Comparison of ENCODE assay signal across 26 cellular contexts in genomic region chr9:107373809-107374208, GRCh38.
"Had no signal": no experiment of that assay in that cellular context is flagged by ENCODE, and none has a peak within 500 bp of the region (broad histone marks: within the 10 kb centered on the region; RNA-seq: fewer than 3 reads in every experiment).

No MANE protein-coding gene starts in this region.

- H3K9me3 Mint-ChIP-seq: activated CD4-positive, alpha-beta memory T cell treated with anti-CD3 and anti-CD28 coated beads for 36 hours; activated CD4-positive, alpha-beta T cell treated with anti-CD3 and anti-CD28 coated beads, Interleukin-2, amount 10 ng/mL, durations not matched to agents 24 days and 14 days; activated naive CD4-positive, alpha-beta T cell treated with anti-CD3 and anti-CD28 coated beads, Interleukin-2, amount 10 ng/mL, durations not matched to agents 7 days and 5 days; activated naive CD4-positive, alpha-beta T cell treated with anti-CD3 and anti-CD28 coated beads, Interleukin-2, amount 50 U/mL, for 72 hours; activated T-cell treated with anti-CD3 and anti-CD28 coated beads, Interleukin-2, amount 50 U/mL, for 24 hours; activated T-cell treated with anti-CD3 and anti-CD28 coated beads, Interleukin-2, amount 50 U/mL, for 72 hours; brain; T-helper 2 cell treated with Interferon-gamma antibody and Interleukin-4, amounts not matched to agents 5 μg/mL and 100 μg/mL, for 36 hours had no signal

- H3K4me3 Mint-ChIP-seq: activated CD4-positive, alpha-beta memory T cell treated with anti-CD3 and anti-CD28 coated beads for 36 hours; activated CD4-positive, alpha-beta T cell treated with anti-CD3 and anti-CD28 coated beads for 36 hours; activated CD4-positive, alpha-beta T cell treated with anti-CD3 and anti-CD28 coated beads, Interleukin-2, amount 10 ng/mL, durations not matched to agents 24 days and 14 days; activated naive CD4-positive, alpha-beta T cell treated with anti-CD3 and anti-CD28 coated beads, Interleukin-2, amount 10 ng/mL, durations not matched to agents 7 days and 5 days; activated T-cell treated with anti-CD3 and anti-CD28 coated beads, Interleukin-2, amount 50 U/mL, for 24 hours; activated T-cell treated with anti-CD3 and anti-CD28 coated beads, Interleukin-2, amount 50 U/mL, for 72 hours; brain; T-helper 17 cell; T-helper 2 cell treated with Interferon-gamma antibody and Interleukin-4, amounts not matched to agents 5 μg/mL and 100 μg/mL, for 36 hours had no signal

- DNase-seq: activated CD4-positive, alpha-beta memory T cell treated with anti-CD3 and anti-CD28 coated beads for 36 hours; activated CD4-positive, alpha-beta T cell treated with anti-CD3 and anti-CD28 coated beads for 36 hours; activated CD4-positive, alpha-beta T cell treated with anti-CD3 and anti-CD28 coated beads, Interleukin-2, amount 10 ng/mL, durations not matched to agents 24 days and 14 days; activated CD4-positive, CD25-positive, alpha-beta regulatory T cell; activated CD4-positive, CD25-positive, alpha-beta regulatory T cell treated with anti-CD3 and anti-CD28 coated beads, Interleukin-2, amount 50 U/mL, for 72 hours; activated CD8-positive, alpha-beta memory T cell treated with anti-CD3 and anti-CD28 coated beads, Interleukin-2, amount 50 U/mL, for 48 hours; activated gamma-delta T cell; activated naive CD4-positive, alpha-beta T cell; activated naive CD4-positive, alpha-beta T cell treated with anti-CD3 and anti-CD28 coated beads, Interleukin-2, amount 10 ng/mL, durations not matched to agents 7 days and 5 days; activated T-cell treated with anti-CD3 and anti-CD28 coated beads for 4 hours; activated T-cell treated with anti-CD3 and anti-CD28 coated beads, Interleukin-2, amount 50 U/mL, for 24 hours; activated T-cell treated with anti-CD3 and anti-CD28 coated beads, Interleukin-2, amount 50 U/mL, for 72 hours; central memory CD4-positive, alpha-beta T cell; cerebellar nuclear complex; colonic mucosa; effector CD8-positive, alpha-beta T cell; esophagus squamous epithelium; foreskin melanocyte; heart right ventricle; T-helper 1 cell; T-helper 17 cell; T1000 had no signal

- H3K4me1 Mint-ChIP-seq: activated CD4-positive, alpha-beta T cell treated with anti-CD3 and anti-CD28 coated beads for 36 hours; activated CD4-positive, alpha-beta T cell treated with anti-CD3 and anti-CD28 coated beads, Interleukin-2, amount 10 ng/mL, durations not matched to agents 24 days and 14 days; activated naive CD4-positive, alpha-beta T cell treated with anti-CD3 and anti-CD28 coated beads, Interleukin-2, amount 10 ng/mL, durations not matched to agents 7 days and 5 days; brain; T-helper 17 cell had no signal

- H3K27me3 Mint-ChIP-seq: activated CD4-positive, alpha-beta memory T cell treated with anti-CD3 and anti-CD28 coated beads for 36 hours had no signal

- H3K27ac Mint-ChIP-seq: activated CD4-positive, alpha-beta memory T cell treated with anti-CD3 and anti-CD28 coated beads for 36 hours; activated CD4-positive, alpha-beta T cell treated with anti-CD3 and anti-CD28 coated beads for 36 hours; activated CD4-positive, alpha-beta T cell treated with anti-CD3 and anti-CD28 coated beads, Interleukin-2, amount 10 ng/mL, durations not matched to agents 24 days and 14 days; activated naive CD4-positive, alpha-beta T cell treated with anti-CD3 and anti-CD28 coated beads, Interleukin-2, amount 10 ng/mL, durations not matched to agents 7 days and 5 days; activated naive CD4-positive, alpha-beta T cell treated with anti-CD3 and anti-CD28 coated beads, Interleukin-2, amount 50 U/mL, for 72 hours; activated T-cell treated with anti-CD3 and anti-CD28 coated beads, Interleukin-2, amount 50 U/mL, for 24 hours; activated T-cell treated with anti-CD3 and anti-CD28 coated beads, Interleukin-2, amount 50 U/mL, for 72 hours; brain; T-helper 17 cell; T-helper 2 cell treated with Interferon-gamma antibody and Interleukin-4, amounts not matched to agents 5 μg/mL and 100 μg/mL, for 36 hours had no signal

- H3K36me3 Mint-ChIP-seq: activated CD4-positive, alpha-beta memory T cell treated with anti-CD3 and anti-CD28 coated beads for 36 hours; activated naive CD4-positive, alpha-beta T cell treated with anti-CD3 and anti-CD28 coated beads, Interleukin-2, amount 10 ng/mL, durations not matched to agents 7 days and 5 days; activated naive CD4-positive, alpha-beta T cell treated with anti-CD3 and anti-CD28 coated beads, Interleukin-2, amount 50 U/mL, for 72 hours; brain had no signal

- ATAC-seq: activated CD4-positive, alpha-beta T cell treated with anti-CD3 and anti-CD28 coated beads for 36 hours; activated naive CD4-positive, alpha-beta T cell treated with anti-CD3 and anti-CD28 coated beads, Interleukin-2, amount 50 U/mL, for 72 hours; activated T-cell treated with anti-CD3 and anti-CD28 coated beads, Interleukin-2, amount 50 U/mL, for 72 hours; gastroesophageal sphincter; heart right ventricle; T-helper 17 cell had no signal
